27 cellular contexts compared by ENCODE assay signal in genomic region chr3:189708375-189708774, GRCh38.
"Had no signal": no experiment of that assay in that cellular context is flagged by ENCODE, and none has a peak within 500 bp of the region (broad histone marks: within the 10 kb centered on the region; RNA-seq: fewer than 3 reads in every experiment).

No MANE protein-coding gene starts in this region.

- H3K4me3 ChIP-seq: ascending aorta, coronary artery, dorsolateral prefrontal cortex, gastroesophageal sphincter, hepatocyte, right lobe of liver, skin epidermis, uterus had no signal

- H3K9me3 ChIP-seq: ascending aorta, gastroesophageal sphincter, right lobe of liver, uterus had no signal

- H3K27me3 ChIP-seq: ascending aorta, gastroesophageal sphincter, hepatocyte, right lobe of liver, uterus had no signal

- H3K4me2 ChIP-seq: hepatocyte had no signal

- H3K36me3 ChIP-seq: ascending aorta, gastroesophageal sphincter, right lobe of liver, uterus had no signal

- H3K79me2 ChIP-seq: hepatocyte had no signal

- ATAC-seq: gastroesophageal sphincter; naive thymus-derived CD8-positive, alpha-beta T cell; right lobe of liver; stimulated activated effector memory CD8-positive, alpha-beta T cell treated with anti-CD3 and anti-CD28 coated beads, Interleukin-12 subunit alpha, Interleukin-12 subunit beta, amount 100 ng/mL, for 72 hours; stimulated activated naive CD8-positive, alpha-beta T cell treated with anti-CD3 and anti-CD28 coated beads, Interleukin-15, amount 100 ng/mL, for 72 hours had no signal

- H3K27ac ChIP-seq: ascending aorta, coronary artery, dorsolateral prefrontal cortex, gastroesophageal sphincter, hepatocyte, right lobe of liver, skin epidermis, uterus, VCaP had no signal

- H2AFZ ChIP-seq: hepatocyte had no signal

- H3K4me1 ChIP-seq: ascending aorta, uterus had no signal

- DNase-seq: activated CD4-positive, alpha-beta memory T cell treated with anti-CD3 and anti-CD28 coated beads for 36 hours; activated CD4-positive, alpha-beta T cell treated with anti-CD3 and anti-CD28 coated beads for 4 hours; activated CD8-positive, alpha-beta memory T cell treated with anti-CD3 and anti-CD28 coated beads, Interleukin-2, amount 50 U/mL, for 4 hours; activated effector memory CD4-positive, alpha-beta T cell treated with anti-CD3 and anti-CD28 coated beads, Interleukin-2, amount 50 U/mL, for 16 hours; activated naive CD4-positive, alpha-beta T cell treated with anti-CD3 and anti-CD28 coated beads for 36 hours; activated naive CD8-positive, alpha-beta T cell treated with anti-CD3 and anti-CD28 coated beads, Interleukin-2, amount 10 ng/mL, durations not matched to agents 7 days and 5 days; activated T-cell treated with anti-CD3 and anti-CD28 coated beads, Interleukin-2, amount 50 U/mL, for 1 hour; dorsolateral prefrontal cortex; effector memory CD4-positive, alpha-beta T cell; erythroblast; islet precursor cell; midbrain; naive thymus-derived CD8-positive, alpha-beta T cell; occipital lobe; right lobe of liver; stimulated activated CD4-positive, alpha-beta T cell treated with anti-CD3 and anti-CD28 coated beads, Interleukin-12 subunit alpha, Interleukin-12 subunit beta, amount 100 ng/mL, for 4 hours; stimulated activated CD4-positive, alpha-beta T cell treated with anti-CD3 and anti-CD28 coated beads, Interleukin-4, amount 100 ng/mL, for 24 hours; stimulated activated naive CD8-positive, alpha-beta T cell treated with anti-CD3 and anti-CD28 coated beads, Interleukin-15, amount 100 ng/mL, for 72 hours; substantia nigra; uterus had no signal
